Comparison of ENCODE assay signal across 8 cellular contexts in genomic region chr17:42679492-42680330, GRCh38. TPM values are rescaled to one million over a fixed set of nuclear protein-coding genes. Genes with fewer than 3 reads are reported as not detected.
DNase-seq lines count a peak whose midpoint lies in the region; ATAC-seq and TF ChIP-seq lines count a peak whose summit lies in the region.

No MANE protein-coding gene starts in this region.

- H3K9me3 Mint-ChIP-seq in IgD-negative memory B cell = no peaks in the 10 kb centered on the region
- no peaks in the 10 kb centered on the region for H3K9me3 Mint-ChIP-seq in activated naive CD4-positive, alpha-beta T cell treated with anti-CD3 and anti-CD28 coated beads, Interleukin-2, amount 50 U/mL, for 72 hours

- H3K27ac ChIP-seq in upper lobe of right lung = peak overlapping the region; percentile 89

- DNase-seq in ELR (ENCODE audit: low read depth) (peak; percentile 87), RPMI8226 (peak; percentile 92), glomerular visceral epithelial cell (ENCODE audit: extremely low spot score) (peak; percentile 82), occipital lobe (lab: John Stamatoyannopoulos, UW) (peak; percentile 57), upper lobe of right lung (peak; percentile 90)
- DNase-seq in activated naive CD4-positive, alpha-beta T cell treated with anti-CD3 and anti-CD28 coated beads, Interleukin-2, amount 50 U/mL, for 72 hours (ENCODE audit: low spot score in 2 of 2) = peak; percentile 79 to 82

- peaks cover 23% of the 10 kb centered on the region for H3K27me3 Mint-ChIP-seq in IgD-negative memory B cell

- no peaks in the 10 kb centered on the region for H3K27me3 ChIP-seq in upper lobe of right lung

- H3K36me3 ChIP-seq in upper lobe of right lung = no peaks in the 10 kb centered on the region

- peak overlapping the region; percentile 82 to 94 (median 93) for H3K27ac Mint-ChIP-seq in IgD-negative memory B cell
- peak overlapping the region in 1 of 2 donors; percentile 29 for H3K27ac Mint-ChIP-seq in activated naive CD4-positive, alpha-beta T cell treated with anti-CD3 and anti-CD28 coated beads, Interleukin-2, amount 50 U/mL, for 72 hours

- H3K9me3 ChIP-seq in upper lobe of right lung = no peaks in the 10 kb centered on the region

- H3K4me3 Mint-ChIP-seq in IgD-negative memory B cell = peak overlapping the region; percentile 72 to 96 (median 90)

- H3K4me1 Mint-ChIP-seq in IgD-negative memory B cell = peaks cover 30 to 41% (median 34%) of the 10 kb centered on the region in 3 donors

- H3K4me1 ChIP-seq in upper lobe of right lung = peaks cover 62% of the 10 kb centered on the region

- peak; percentile 92 for TF ChIP-seq CTCF in upper lobe of right lung (IDR thresholded peaks at IDR 0.05)

- intact Hi-C loops in upper lobe of right lung (cut with DNase I) = no loop called here

- no peaks in the 10 kb centered on the region for H3K36me3 Mint-ChIP-seq in IgD-negative memory B cell
- H3K36me3 Mint-ChIP-seq in activated naive CD4-positive, alpha-beta T cell treated with anti-CD3 and anti-CD28 coated beads, Interleukin-2, amount 50 U/mL, for 72 hours = no peaks in the 10 kb centered on the region

- peak overlapping the region; percentile 89 for H3K4me3 ChIP-seq in upper lobe of right lung

- ATAC-seq in activated naive CD4-positive, alpha-beta T cell treated with anti-CD3 and anti-CD28 coated beads, Interleukin-2, amount 50 U/mL, for 72 hours = peak; percentile 48 to 56
- ATAC-seq in upper lobe of right lung (peak; percentile 66), HG02610 (IDR thresholded peaks at IDR 0.05; ENCODE audit: unreplicated experiment) (no peak)

RNA-seq across cellular contexts. Expression of gene CCR10, which starts 1.9 kb away (rescaled TPM):
- polyA plus RNA-seq in IgD-negative memory B cell = 2.1 TPM
- 1 to 10 TPM in 1 of 2 donors, under 1 TPM in 1; 0.78 to 1.0 TPM for total RNA-seq in activated naive CD4-positive, alpha-beta T cell treated with anti-CD3 and anti-CD28 coated beads, Interleukin-2, amount 50 U/mL, for 72 hours
- total RNA-seq in occipital lobe (0.47 TPM), upper lobe of right lung (1.4 TPM)

RNA-seq across cellular contexts. Expression of gene CNTNAP1, which starts 2.6 kb away (rescaled TPM):
- polyA plus RNA-seq in IgD-negative memory B cell = 1.1 TPM
- 1 to 10 TPM in 1 of 2 donors, under 1 TPM in 1; 0.43 to 4.4 TPM for total RNA-seq in activated naive CD4-positive, alpha-beta T cell treated with anti-CD3 and anti-CD28 coated beads, Interleukin-2, amount 50 U/mL, for 72 hours
- total RNA-seq in occipital lobe = 7.5 TPM
- total RNA-seq in upper lobe of right lung = 6.5 TPM

RNA-seq across cellular contexts. Expression of gene PLEKHH3, which starts 2.9 kb away (rescaled TPM):
- polyA plus RNA-seq in IgD-negative memory B cell = 1.1 TPM
- 1 to 10 TPM; 1.2 to 2.9 TPM for total RNA-seq in activated naive CD4-positive, alpha-beta T cell treated with anti-CD3 and anti-CD28 coated beads, Interleukin-2, amount 50 U/mL, for 72 hours
- 2.8 TPM for total RNA-seq in occipital lobe
- 26.4 TPM for total RNA-seq in upper lobe of right lung

RNA-seq across cellular contexts. Expression of gene TUBG2, which starts 20.6 kb away (rescaled TPM):
- 2.5 TPM for polyA plus RNA-seq in IgD-negative memory B cell
- total RNA-seq in activated naive CD4-positive, alpha-beta T cell treated with anti-CD3 and anti-CD28 coated beads, Interleukin-2, amount 50 U/mL, for 72 hours = 10 to 100 TPM; 12.7 to 23.3 TPM
- 9.4 TPM for total RNA-seq in occipital lobe
- total RNA-seq in upper lobe of right lung = 19.8 TPM
